Comparison of ENCODE assay signal across 8 cellular contexts in the genomic region with DNA sequence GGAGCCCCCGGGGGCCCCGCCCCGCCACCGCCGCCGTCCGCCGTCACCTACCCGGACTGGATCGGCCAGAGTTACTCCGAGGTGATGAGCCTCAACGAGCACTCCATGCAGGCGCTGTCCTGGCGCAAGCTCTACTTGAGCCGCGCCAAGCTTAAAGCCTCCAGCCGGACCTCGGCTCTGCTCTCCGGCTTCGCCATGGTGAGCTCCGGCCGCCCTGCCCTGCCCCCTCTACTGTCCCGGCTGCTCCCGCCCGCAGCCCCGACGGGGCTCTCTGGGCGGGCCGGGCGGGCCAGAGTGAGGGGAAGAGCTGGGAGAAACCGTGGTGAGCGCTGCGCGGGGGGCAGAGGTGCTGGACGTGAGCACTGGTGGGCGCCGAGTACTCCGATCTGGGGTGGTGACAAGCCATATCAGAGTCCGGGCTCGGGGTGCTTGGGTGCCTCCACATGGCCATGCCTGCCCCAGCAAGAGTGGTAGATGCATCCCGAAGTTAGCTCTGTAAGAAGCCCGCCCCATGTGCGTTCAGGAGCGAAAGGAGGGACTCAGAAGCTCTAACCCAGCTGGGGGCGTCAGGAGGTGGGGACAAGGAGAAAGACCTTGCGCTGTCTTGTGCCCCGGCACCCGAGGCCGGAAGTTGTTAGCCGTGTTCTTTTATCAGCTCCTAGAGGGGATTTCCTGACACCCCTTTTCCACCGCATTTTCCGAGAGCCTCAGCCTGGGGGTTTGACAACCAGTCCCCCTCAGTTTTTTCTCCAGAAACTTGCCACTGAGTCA. TPM values are rescaled to one million over a fixed set of nuclear protein-coding genes. Genes with fewer than 3 reads are reported as not detected.
DNase-seq lines count a peak whose midpoint lies in the region; ATAC-seq and TF ChIP-seq lines count a peak whose summit lies in the region.

No MANE protein-coding gene starts in this region.

- intact Hi-C loops in left ventricle myocardium inferior (cut with micrococcal nuclease): no loop called here
- intact Hi-C loops in vagina (cut with DNase I): loop anchor here (5.0 kb wide), 1 partner anchor 45 kb away; no protein-coding TSS in a partner anchor

- peaks cover 28% of the 10 kb centered on the region for H3K4me1 ChIP-seq in HUES48 (ENCODE audit: control insufficient read depth, insufficient read depth, low read length)
- H3K4me1 ChIP-seq in adipocyte (ENCODE audit: control insufficient read depth, insufficient read depth, low read length): peaks cover 20% of the 10 kb centered on the region
- H3K4me1 ChIP-seq in left ventricle myocardium inferior: peaks cover 45% of the 10 kb centered on the region
- peaks cover 59% of the 10 kb centered on the region for H3K4me1 ChIP-seq in vagina

- peak; percentile 51 for DNase-seq in DMS79 treated with DMSO at 0.1 percent for 48 hours (lab: John Stamatoyannopoulos, UW)
- DNase-seq in SW 1271 (lab: John Stamatoyannopoulos, UW): peak; percentile 49 to 75
- peak; percentile 76 for DNase-seq in adipocyte (ENCODE audit: low read depth)
- DNase-seq in left ventricle myocardium inferior: peak; percentile 44
- DNase-seq in renal cortical epithelial cell (ENCODE audit: low read depth): peak; percentile 49
- DNase-seq in vagina (ENCODE audit: extremely low spot score in 2 of 2): no peak

- H3K9me3 ChIP-seq in HUES48 (ENCODE audit: control insufficient read depth, insufficient read depth, low read length): no peaks in the 10 kb centered on the region
- no peaks in the 10 kb centered on the region for H3K9me3 ChIP-seq in adipocyte (ENCODE audit: control insufficient read depth, low read length)
- H3K9me3 ChIP-seq in left ventricle myocardium inferior (replicated peaks): no peaks in the 10 kb centered on the region
- no peaks in the 10 kb centered on the region for H3K9me3 ChIP-seq in vagina

- peak overlapping the region; percentile 85 for H3K4me3 ChIP-seq in HUES48 (ENCODE audit: low read depth, low read length)
- H3K4me3 ChIP-seq in adipocyte (ENCODE audit: low read length): peak overlapping the region; percentile 86
- peak overlapping the region; percentile 72 for H3K4me3 ChIP-seq in left ventricle myocardium inferior
- peak overlapping the region; percentile 84 for H3K4me3 ChIP-seq in vagina

- H3K27me3 ChIP-seq in HUES48 (ENCODE audit: control insufficient read depth, insufficient read depth, low read length): no peaks in the 10 kb centered on the region
- no peaks in the 10 kb centered on the region for H3K27me3 ChIP-seq in adipocyte (replicated peaks; ENCODE audit: control insufficient read depth, insufficient read depth, low read length)
- no peaks in the 10 kb centered on the region for H3K27me3 ChIP-seq in left ventricle myocardium inferior (ENCODE audit: low read depth)
- H3K27me3 ChIP-seq in vagina: no peaks in the 10 kb centered on the region

- no peak for TF ChIP-seq CTCF in left ventricle myocardium inferior (IDR thresholded peaks at IDR 0.05; ENCODE audit: borderline replicate concordance)
- TF ChIP-seq CTCF in vagina (IDR thresholded peaks at IDR 0.05): peak in 1 of 3 experiments; percentile 13

- H3K27ac ChIP-seq in HUES48 (ENCODE audit: low read depth, low read length) (peak overlapping the region; percentile 87), left ventricle myocardium inferior (replicated peaks) (peak overlapping the region; percentile 97), vagina (peak overlapping the region; percentile 94)

- TF ChIP-seq POLR2A in vagina (IDR thresholded peaks at IDR 0.05): no peak

- peak overlapping the region; percentile 61 for H3K9ac ChIP-seq in HUES48 (ENCODE audit: low read depth, low read length)
- H3K9ac ChIP-seq in adipocyte (ENCODE audit: low read length): peak overlapping the region; percentile 83

- peak; percentile 27 for ATAC-seq in GM21381 (IDR thresholded peaks at IDR 0.05; ENCODE audit: unreplicated experiment)

- peaks cover 13% of the 10 kb centered on the region; the same call in 1 of the 2 replicates for H3K36me3 ChIP-seq in HUES48 (ENCODE audit: control insufficient read depth, insufficient read depth, low read length)
- H3K36me3 ChIP-seq in adipocyte (ENCODE audit: control insufficient read depth, insufficient read depth, low read length, severe bottlenecking): no peaks in the 10 kb centered on the region
- H3K36me3 ChIP-seq in left ventricle myocardium inferior: no peaks in the 10 kb centered on the region
- H3K36me3 ChIP-seq in vagina: no peaks in the 10 kb centered on the region

RNA-seq across cellular contexts. Expression of gene ORAI1, which starts 0.7 kb away (rescaled TPM):
- 11.4 TPM for total RNA-seq in left ventricle myocardium inferior
- 6.9 and 14.0 TPM in 2 replicates for total RNA-seq in renal cortical epithelial cell
- 18.2 TPM for total RNA-seq in vagina

RNA-seq across cellular contexts. Expression of gene MORN3, which starts 42.4 kb away (rescaled TPM):
- total RNA-seq in left ventricle myocardium inferior: not detected
- under 0.01 and 3.1 TPM in 2 replicates for total RNA-seq in renal cortical epithelial cell
- total RNA-seq in vagina: not detected

RNA-seq across cellular contexts. Expression of gene KDM2B, which starts 46.2 kb away (rescaled TPM):
- total RNA-seq in left ventricle myocardium inferior (13.0 TPM), renal cortical epithelial cell (15.8 and 21.0 TPM in 2 replicates), vagina (18.9 TPM)

Comparison
In these comparisons a context has a peak if more than half of its experiments do, and no peak if none do; other contexts are left out.
1. DNase-seq: peak in DMS79 treated with DMSO at 0.1 percent for 48 hours (single experiment), SW 1271 (2 of 2), adipocyte (single experiment), left ventricle myocardium inferior (single experiment) and renal cortical epithelial cell (single experiment); none in vagina (0 of 2).
2. Peak in every context shown above with its lines, with median percentiles within 50 percentile points of each other: H3K27ac ChIP-seq and H3K4me3 ChIP-seq.